In the genomic region with DNA sequence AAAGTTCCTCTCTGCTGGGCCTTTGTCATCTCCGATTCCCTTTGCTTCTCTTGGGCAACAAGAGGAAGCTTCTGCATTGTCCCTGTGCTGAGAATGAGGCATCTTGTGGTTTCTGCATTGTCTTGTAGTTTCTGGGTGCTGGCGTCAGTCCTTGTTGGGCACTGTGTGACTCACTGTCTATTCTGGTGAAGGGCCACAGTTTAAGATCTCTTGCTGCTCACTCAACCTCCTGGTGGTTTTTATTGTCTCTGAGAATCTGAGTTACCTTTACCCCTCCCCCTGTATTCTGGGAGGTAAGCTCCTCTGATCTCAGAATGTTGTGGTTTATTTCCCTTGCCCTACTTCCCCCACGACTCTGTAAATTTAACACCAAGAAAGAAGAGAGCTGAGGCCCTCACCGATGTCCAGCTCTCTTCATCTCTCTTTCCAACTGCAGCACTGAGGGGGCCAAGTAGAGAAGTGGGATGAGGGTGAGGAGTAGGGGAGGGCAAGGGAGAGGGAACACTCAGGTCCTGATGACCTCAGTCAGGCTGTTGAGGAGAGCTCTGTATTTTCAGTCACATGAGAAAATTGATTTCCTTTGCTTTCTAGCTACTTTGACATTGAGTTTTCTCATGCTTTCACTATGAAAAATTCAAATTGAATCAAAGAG, we compare ENCODE assay signal across 10 cellular contexts.
DNase-seq lines count a peak whose midpoint lies in the region; ATAC-seq and TF ChIP-seq lines count a peak whose summit lies in the region.
"Had no signal": no experiment of that assay in that cellular context is flagged by ENCODE, and none has a peak within 500 bp of the region (broad histone marks: within the 10 kb centered on the region; RNA-seq: fewer than 3 reads in every experiment).

No MANE protein-coding gene starts in this region.

- DNase-seq in GM03348 (ENCODE audit: low spot score) (peak; percentile 78), HS-5 (ENCODE audit: low read depth) (peak; percentile 60), T-helper 17 cell (no peak), iris pigment epithelial cell (ENCODE audit: low read depth) (peak; percentile 86), nephron progenitor cell (no peak), NCI-H2196 (lab: John Stamatoyannopoulos, UW; ENCODE audit: unreplicated experiment) (no peak), NCI-H526 (lab: John Stamatoyannopoulos, UW) (no peak)
- DNase-seq: GDM1 had no signal

- H3K27me3 Mint-ChIP-seq in T-helper 17 cell (no peaks in the 10 kb centered on the region), nephron progenitor cell (ENCODE audit: low read depth, poor library complexity) (no peaks in the 10 kb centered on the region)

- TF ChIP-seq CTCF in nephron progenitor cell (IDR thresholded peaks at IDR 0.05), result no peak

- H3K4me1 Mint-ChIP-seq in T-helper 17 cell (no peaks in the 10 kb centered on the region), nephron progenitor cell (peaks cover 14% of the 10 kb centered on the region)

- no peak overlapping the region for H3K27ac Mint-ChIP-seq in T-helper 17 cell
- H3K27ac Mint-ChIP-seq in nephron progenitor cell, result no peak overlapping the region

- no peaks in the 10 kb centered on the region for H3K9me3 ChIP-seq in T-helper 17 cell (ENCODE audit: control insufficient read depth, low read length, poor library complexity, severe bottlenecking)

- H3K9me3 Mint-ChIP-seq in nephron progenitor cell, result no peaks in the 10 kb centered on the region

- H3K4me3 Mint-ChIP-seq in T-helper 17 cell (no peak overlapping the region), nephron progenitor cell (no peak overlapping the region)

- no peaks in the 10 kb centered on the region for H3K36me3 Mint-ChIP-seq in T-helper 17 cell (ENCODE audit: low read depth)
- H3K36me3 Mint-ChIP-seq in nephron progenitor cell (ENCODE audit: low read depth), result no peaks in the 10 kb centered on the region

- ATAC-seq in T-helper 17 cell, result peak; percentile 30
- ATAC-seq in HG02981 (IDR thresholded peaks at IDR 0.05; ENCODE audit: unreplicated experiment), result no peak
- ATAC-seq: Right ventricle myocardium inferior had no signal

Comparison
In these comparisons a context has a peak if more than half of its experiments do, and no peak if none do; other contexts are left out.
1. DNase-seq: peak in GM03348 (single experiment), HS-5 (single experiment) and iris pigment epithelial cell (single experiment); none in T-helper 17 cell (0 of 3), nephron progenitor cell (single experiment), NCI-H2196 (single experiment) and NCI-H526 (0 of 2).